In the genomic region with DNA sequence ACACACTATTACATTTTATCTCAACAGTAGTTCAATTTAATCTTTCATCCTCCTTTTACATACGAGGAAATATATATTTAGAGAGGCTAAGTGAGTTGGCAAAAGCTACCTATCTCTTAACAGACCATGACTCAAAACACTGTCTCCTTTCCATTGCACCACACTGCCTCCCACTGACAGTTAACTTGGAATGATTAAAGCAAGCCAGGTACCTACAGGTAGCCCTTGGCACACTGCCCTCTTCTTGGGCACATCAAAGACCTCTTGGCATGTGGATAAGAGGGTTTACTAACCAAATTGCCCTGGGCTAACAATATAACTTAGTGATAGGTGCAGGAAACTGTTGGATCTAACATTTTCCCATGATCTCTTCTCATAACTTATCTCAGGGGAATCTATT, we compare ENCODE assay signal across 9 cellular contexts. TPM values are rescaled to one million over a fixed set of nuclear protein-coding genes. Genes with fewer than 3 reads are reported as not detected.
DNase-seq lines count a peak whose midpoint lies in the region; TF ChIP-seq lines count a peak whose summit lies in the region.
"Had no signal": no experiment of that assay in that cellular context is flagged by ENCODE, and none has a peak within 500 bp of the region (broad histone marks: within the 10 kb centered on the region; RNA-seq: fewer than 3 reads in every experiment).

No MANE protein-coding gene starts in this region.

- H3K27ac ChIP-seq in coronary artery, result peak overlapping the region in 1 of 2 donors; percentile 4
- H3K27ac ChIP-seq: KMS-11 had no signal

- no peak for DNase-seq in T-helper 2 cell treated with Interferon-gamma antibody and Interleukin-4, amounts not matched to agents 5 μg/mL and 100 μg/mL, for 36 hours (ENCODE audit: low spot score)
- DNase-seq in T-helper 2 cell (no peak), NCI-H1436 treated with DMSO at 0.1 percent for 48 hours (lab: John Stamatoyannopoulos, UW) (peak; percentile 5), coronary artery (ENCODE audit: low spot score) (no peak), renal cortical epithelial cell (ENCODE audit: low read depth) (peak; percentile 14), SIG-M5 (lab: John Stamatoyannopoulos, UW) (no peak), cerebellum (ENCODE audit: low spot score) (no peak), DMS114 treated with DMSO at 0.1 percent for 48 hours (lab: John Stamatoyannopoulos, UW; ENCODE audit: unreplicated experiment) (no peak)

- H3K36me3 Mint-ChIP-seq in T-helper 2 cell treated with Interferon-gamma antibody and Interleukin-4, amounts not matched to agents 5 μg/mL and 100 μg/mL, for 36 hours (ENCODE audit: low read depth), result peaks cover 3% of the 10 kb centered on the region

- H3K27me3 Mint-ChIP-seq in T-helper 2 cell treated with Interferon-gamma antibody and Interleukin-4, amounts not matched to agents 5 μg/mL and 100 μg/mL, for 36 hours (ENCODE audit: low read depth), result no peaks in the 10 kb centered on the region

- TF ChIP-seq CTCF in coronary artery (IDR thresholded peaks at IDR 0.05), result no peak

- H3K4me3 ChIP-seq in coronary artery, result peak overlapping the region; percentile 100

- peak overlapping the region; percentile 93 for H3K4me3 Mint-ChIP-seq in T-helper 2 cell treated with Interferon-gamma antibody and Interleukin-4, amounts not matched to agents 5 μg/mL and 100 μg/mL, for 36 hours

- no peaks in the 10 kb centered on the region for H3K9me3 Mint-ChIP-seq in T-helper 2 cell treated with Interferon-gamma antibody and Interleukin-4, amounts not matched to agents 5 μg/mL and 100 μg/mL, for 36 hours

- peaks cover 34% of the 10 kb centered on the region for H3K4me1 Mint-ChIP-seq in T-helper 2 cell treated with Interferon-gamma antibody and Interleukin-4, amounts not matched to agents 5 μg/mL and 100 μg/mL, for 36 hours (ENCODE audit: low read depth)

- no peak overlapping the region for H3K27ac Mint-ChIP-seq in T-helper 2 cell treated with Interferon-gamma antibody and Interleukin-4, amounts not matched to agents 5 μg/mL and 100 μg/mL, for 36 hours

RNA-seq across cellular contexts. Expression of gene ABHD13, which starts 1.9 kb away (rescaled TPM):
- total RNA-seq in renal cortical epithelial cell (9.0 and 9.6 TPM in 2 replicates), cerebellum (13.3 TPM)

RNA-seq across cellular contexts. Expression of gene LIG4, which starts 4.7 kb away (rescaled TPM):
- total RNA-seq in renal cortical epithelial cell, result 20.3 and 27.5 TPM in 2 replicates
- 16.7 TPM for total RNA-seq in cerebellum

RNA-seq across cellular contexts. Expression of gene TNFSF13B, which starts 49.5 kb away (rescaled TPM):
- total RNA-seq in renal cortical epithelial cell, result 1.3 and 4.7 TPM in 2 replicates
- total RNA-seq in cerebellum, result 1.6 TPM

Comparison
In these comparisons a context has a peak if more than half of its experiments do, and no peak if none do; other contexts are left out.
1. DNase-seq: peak in NCI-H1436 treated with DMSO at 0.1 percent for 48 hours (single experiment) and renal cortical epithelial cell (single experiment); none in T-helper 2 cell treated with Interferon-gamma antibody and Interleukin-4, amounts not matched to agents 5 μg/mL and 100 μg/mL, for 36 hours (single experiment), T-helper 2 cell (0 of 5), coronary artery (single experiment), SIG-M5 (single experiment), cerebellum (single experiment) and DMS114 treated with DMSO at 0.1 percent for 48 hours (single experiment).